In genomic region chr10:3783313-3783689, GRCh38 we compare ENCODE assay signal across 8 cellular contexts. TPM values are rescaled to one million over a fixed set of nuclear protein-coding genes. Genes with fewer than 3 reads are reported as not detected.
DNase-seq lines count a peak whose midpoint lies in the region; ATAC-seq and TF ChIP-seq lines count a peak whose summit lies in the region.

No MANE protein-coding gene starts in this region.

- H3K4me3 Mint-ChIP-seq in T-helper 2 cell treated with Interferon-gamma antibody and Interleukin-4, amounts not matched to agents 5 μg/mL and 100 μg/mL, for 36 hours = peak overlapping the region; percentile 91
- peak overlapping the region; percentile 92 to 98 (median 95) for H3K4me3 Mint-ChIP-seq in immature natural killer cell

- WGBS in body of pancreas, 2 donors = 0% methylated on average over 12 of the region's 12 CpGs

- peak; percentile 90 for DNase-seq in AG10803 (ENCODE audit: low read depth)
- DNase-seq in HL-60 (ENCODE audit: low read depth in 1 of 2, low spot score in 1 of 2) = peak in 1 of 2 experiments; percentile 37
- DNase-seq in T-helper 2 cell treated with Interferon-gamma antibody and Interleukin-4, amounts not matched to agents 5 μg/mL and 100 μg/mL, for 36 hours (ENCODE audit: low spot score) = peak; percentile 68
- peak; percentile 70 to 73 (median 72) for DNase-seq in body of pancreas
- DNase-seq in immature natural killer cell = peak; percentile 61 to 76 (median 71)
- peak in 2 of 3 donors; percentile 70 to 78 for DNase-seq in stimulated activated CD4-positive, alpha-beta T cell treated with anti-CD3 and anti-CD28 coated beads, Interleukin-12 subunit alpha, Interleukin-12 subunit beta, amount 100 ng/mL, for 48 hours (ENCODE audit: low read depth in 2 of 3, low spot score in 1 of 3)
- DNase-seq in SW 1271 (lab: John Stamatoyannopoulos, UW) = no peak

- ATAC-seq in body of pancreas = peak; percentile 9

- H3K27ac Mint-ChIP-seq in T-helper 2 cell treated with Interferon-gamma antibody and Interleukin-4, amounts not matched to agents 5 μg/mL and 100 μg/mL, for 36 hours = peak overlapping the region; percentile 99
- peak overlapping the region; percentile 98 to 99 (median 99) for H3K27ac Mint-ChIP-seq in immature natural killer cell

- H3K9me3 ChIP-seq in body of pancreas = no peaks in the 10 kb centered on the region

- no peak for TF ChIP-seq CTCF in AG10803 (conservative IDR thresholded peaks at IDR 0.05; ENCODE audit: low read length)
- no peak for TF ChIP-seq CTCF in HL-60 (IDR thresholded peaks at IDR 0.05; ENCODE audit: insufficient read depth, low read length)
- TF ChIP-seq CTCF in body of pancreas (IDR thresholded peaks at IDR 0.05) = no peak

- TF ChIP-seq POLR2A in GM19099 (IDR thresholded peaks at IDR 0.05; ENCODE audit: extremely low read depth, insufficient read length, low read depth) (peak; percentile 79), body of pancreas (IDR thresholded peaks at IDR 0.05) (peak in 2 of 3 donors; percentile 71 to 83)

- no peaks in the 10 kb centered on the region for H3K27me3 Mint-ChIP-seq in T-helper 2 cell treated with Interferon-gamma antibody and Interleukin-4, amounts not matched to agents 5 μg/mL and 100 μg/mL, for 36 hours (ENCODE audit: low read depth)
- peaks cover 55 to 71% (median 62%) of the 10 kb centered on the region in 3 donors for H3K27me3 Mint-ChIP-seq in immature natural killer cell (ENCODE audit: low read depth in 3 of 3)

- intact Hi-C loops in body of pancreas (cut with DNase I) = no loop called here

- H3K9me3 Mint-ChIP-seq in T-helper 2 cell treated with Interferon-gamma antibody and Interleukin-4, amounts not matched to agents 5 μg/mL and 100 μg/mL, for 36 hours = no peaks in the 10 kb centered on the region
- no peaks in the 10 kb centered on the region for H3K9me3 Mint-ChIP-seq in immature natural killer cell

- H3K36me3 ChIP-seq in body of pancreas (replicated peaks in 1 of 2; ENCODE audit: insufficient read depth in 1 of 2, low read depth in 2 of 2) = peaks cover 22% of the 10 kb centered on the region in 2 donors

- H3K4me1 ChIP-seq in body of pancreas = peaks cover 54% of the 10 kb centered on the region

- H3K27me3 ChIP-seq in HL-60 (ENCODE audit: insufficient read depth, poor library complexity, severe bottlenecking) (no peaks in the 10 kb centered on the region), body of pancreas (no peaks in the 10 kb centered on the region)

- H3K36me3 Mint-ChIP-seq in T-helper 2 cell treated with Interferon-gamma antibody and Interleukin-4, amounts not matched to agents 5 μg/mL and 100 μg/mL, for 36 hours (ENCODE audit: low read depth) = peaks cover 64% of the 10 kb centered on the region
- peaks cover 43 to 55% (median 51%) of the 10 kb centered on the region in 3 donors for H3K36me3 Mint-ChIP-seq in immature natural killer cell

- H3K4me1 Mint-ChIP-seq in T-helper 2 cell treated with Interferon-gamma antibody and Interleukin-4, amounts not matched to agents 5 μg/mL and 100 μg/mL, for 36 hours (ENCODE audit: low read depth) = peaks cover 48% of the 10 kb centered on the region
- H3K4me1 Mint-ChIP-seq in immature natural killer cell = peaks cover 56 to 58% of the 10 kb centered on the region in 2 donors

- H3K27ac ChIP-seq in HL-60 (replicated peaks) (peak overlapping the region; percentile 97), body of pancreas (peak overlapping the region; percentile 98 to 100 (median 100))

- peak overlapping the region; percentile 97 for H3K4me3 ChIP-seq in AG10803 (ENCODE audit: low read length)
- H3K4me3 ChIP-seq in HL-60 (replicated peaks; ENCODE audit: insufficient read depth, low read length) = peak overlapping the region; percentile 51
- H3K4me3 ChIP-seq in body of pancreas = peak overlapping the region; percentile 47 to 88

RNA-seq across cellular contexts. Expression of gene KLF6, which starts 1.7 kb away (rescaled TPM):
- 100 to 1,000 TPM in 1 of 2 donors, 10 to 100 TPM in 1; 92.1 to 294 TPM for total RNA-seq in body of pancreas
- 100 to 1,000 TPM; 343 to 423 (median 353) TPM for polyA plus RNA-seq in immature natural killer cell

Comparison
In these comparisons a context has a peak if more than half of its experiments do, and no peak if none do; other contexts are left out.
1. DNase-seq: peak in AG10803 (single experiment), T-helper 2 cell treated with Interferon-gamma antibody and Interleukin-4, amounts not matched to agents 5 μg/mL and 100 μg/mL, for 36 hours (single experiment), body of pancreas (4 of 4), immature natural killer cell (3 of 3) and stimulated activated CD4-positive, alpha-beta T cell treated with anti-CD3 and anti-CD28 coated beads, Interleukin-12 subunit alpha, Interleukin-12 subunit beta, amount 100 ng/mL, for 48 hours (2 of 3); none in SW 1271 (0 of 2).
2. Peak in every context shown above with its lines, with median percentiles within 50 percentile points of each other: H3K4me3 ChIP-seq.